In the genomic region with DNA sequence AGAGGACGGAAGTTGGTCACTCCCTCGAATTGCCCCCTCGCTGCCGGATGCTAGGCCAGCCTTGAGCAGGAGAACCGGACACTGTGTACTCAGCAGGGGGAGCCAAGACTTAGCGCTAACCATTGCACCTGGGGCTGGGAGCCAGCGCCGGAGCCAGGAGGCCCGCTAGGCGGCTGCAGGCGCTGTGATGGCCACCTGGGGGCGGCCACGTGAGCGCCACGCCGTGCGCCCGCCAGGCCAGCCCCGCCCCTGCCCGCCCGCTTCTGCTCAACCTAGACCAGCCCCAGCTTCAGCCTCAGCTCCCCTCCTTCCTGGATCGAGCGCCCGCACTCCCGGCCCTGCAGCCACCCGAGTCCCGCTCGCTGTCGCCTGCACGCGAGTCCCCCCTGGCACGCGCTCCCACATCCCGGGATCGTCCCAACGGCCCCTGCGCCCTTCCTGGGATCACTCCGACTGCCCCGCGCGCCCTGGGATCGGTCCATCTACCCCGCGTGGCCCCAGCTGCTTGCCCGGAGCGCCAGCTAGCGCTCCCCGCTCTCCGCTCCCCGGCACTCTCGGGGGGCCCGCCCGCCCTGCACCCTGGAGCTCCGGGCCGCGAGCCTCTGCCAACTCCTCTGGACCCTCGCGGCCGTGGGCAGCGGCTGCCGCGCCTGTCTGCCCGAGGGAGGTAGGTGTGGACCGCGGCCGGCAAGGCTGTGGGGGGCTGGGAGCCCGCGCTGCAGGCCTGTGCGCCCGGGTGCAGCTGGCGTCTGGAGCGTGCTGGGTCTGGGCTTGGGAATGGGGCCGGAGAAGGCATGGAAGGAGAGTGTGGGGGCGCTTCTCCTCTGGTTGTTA, we compare ENCODE assay signal across 8 cellular contexts. TPM values are rescaled to one million over a fixed set of nuclear protein-coding genes. Genes with fewer than 3 reads are reported as not detected.
A peak's percentile ranks its signal among the peaks of the same experiment; 100 is the strongest.
DNase-seq lines count a peak whose midpoint lies in the region; ATAC-seq and TF ChIP-seq lines count a peak whose summit lies in the region.

TSS of gene EEF2K (plus strand) at position 266 of the 834 bp plus-strand sequence. CDS start 19,452 bp downstream, outside the sequence.

- H3K9ac ChIP-seq in adipocyte (ENCODE audit: low read length) = peak within 1 kb of the TSS; percentile 93

- ATAC-seq in HG02623 (IDR thresholded peaks at IDR 0.05; ENCODE audit: unreplicated experiment) (peak; percentile 79), upper lobe of right lung (peak; percentile 95)

- no peaks in the 10 kb centered on the region for H3K27me3 ChIP-seq in adipocyte (replicated peaks; ENCODE audit: control insufficient read depth, insufficient read depth, low read length)
- H3K27me3 ChIP-seq in upper lobe of right lung = no peaks in the 10 kb centered on the region

- H3K4me1 ChIP-seq in adipocyte (ENCODE audit: control insufficient read depth, insufficient read depth, low read length) (peaks cover 33% of the 10 kb centered on the region), upper lobe of right lung (peaks cover 34% of the 10 kb centered on the region)

- peak; percentile 58 for DNase-seq in NCI-H1105 (lab: John Stamatoyannopoulos, UW)
- peak; percentile 96 for DNase-seq in SW480 (ENCODE audit: low spot score)
- DNase-seq in adipocyte (ENCODE audit: low read depth) = peak; percentile 97
- DNase-seq in cardiac septum (ENCODE audit: low spot score) = peak; percentile 94
- peak; percentile 65 to 97 (median 78) for DNase-seq in posterior cingulate gyrus
- DNase-seq in upper lobe of right lung = peak; percentile 96

- H3K27ac ChIP-seq in upper lobe of right lung = peak within 1 kb of the TSS; percentile 90

- H3K9me3 ChIP-seq in adipocyte (ENCODE audit: control insufficient read depth, low read length) (no peaks in the 10 kb centered on the region), upper lobe of right lung (no peaks in the 10 kb centered on the region)

- peak within 1 kb of the TSS; percentile 96 for H3K4me3 ChIP-seq in adipocyte (ENCODE audit: low read length)
- H3K4me3 ChIP-seq in upper lobe of right lung = peak within 1 kb of the TSS; percentile 97

- TF ChIP-seq CTCF in GM12872 (IDR thresholded peaks at IDR 0.05; ENCODE audit: insufficient read depth, low read depth, low read length) = peak; percentile 82
- TF ChIP-seq CTCF in upper lobe of right lung (IDR thresholded peaks at IDR 0.05) = peak; percentile 84

- no peaks in the 10 kb centered on the region for H3K36me3 ChIP-seq in adipocyte (ENCODE audit: control insufficient read depth, insufficient read depth, low read length, severe bottlenecking)
- H3K36me3 ChIP-seq in upper lobe of right lung = no peaks in the 10 kb centered on the region

- intact Hi-C loops in cardiac septum (cut with DNase I) = loop anchor here (1.0 to 10.0 kb wide), 4 partner anchors 11 to 1051 kb away; partner anchors contain the start of genes DNAH3, LDAF1 and POLR3E
- intact Hi-C loops in posterior cingulate gyrus (cut with DNase I) = loop anchor here (1.0 kb wide), 1 partner anchor 91 kb away; the partner anchor contains the start of gene POLR3E
- intact Hi-C loops in upper lobe of right lung (cut with DNase I) = no loop called here

RNA-seq across cellular contexts. Expression of gene EEF2K, which starts in this region (rescaled TPM):
- total RNA-seq in cardiac septum (16.2 TPM), upper lobe of right lung (34.9 TPM)

Comparison
In these comparisons a context has a peak if more than half of its experiments do, and no peak if none do; other contexts are left out.
1. Peak in every context shown above with its lines: DNase-seq, ATAC-seq, H3K4me3 ChIP-seq and H3K27ac ChIP-seq.